ENCODE assay signal across 14 cellular contexts in the genomic region with DNA sequence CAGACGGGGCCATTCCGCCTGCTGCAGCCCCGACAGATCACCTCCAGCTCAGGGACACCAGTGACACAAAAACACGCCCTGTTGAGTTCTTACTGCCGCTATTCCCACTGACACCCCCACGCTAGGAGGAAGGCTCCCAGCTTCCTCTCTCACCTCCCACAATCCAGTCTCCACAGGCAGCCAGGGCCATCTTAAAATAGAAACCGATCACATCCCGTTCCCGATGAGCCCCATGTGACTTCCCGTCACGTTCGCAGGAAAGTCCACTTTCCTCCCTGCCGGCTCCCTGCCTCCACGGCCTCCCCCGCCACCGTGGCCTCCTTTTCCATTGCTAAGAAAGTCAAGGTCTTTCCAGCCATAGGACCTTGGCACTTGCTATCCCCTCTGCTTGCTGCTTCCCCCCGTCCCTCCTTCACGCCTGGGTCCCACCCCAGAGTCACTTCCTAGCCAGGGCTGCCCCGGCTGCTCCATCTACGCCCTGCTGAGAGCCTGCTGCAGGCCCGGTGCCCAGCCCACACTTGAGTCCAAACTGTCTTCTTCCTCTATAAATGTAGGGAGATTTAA. TPM values are rescaled to one million over a fixed set of nuclear protein-coding genes. Genes with fewer than 3 reads are reported as not detected.
A peak's percentile ranks its signal among the peaks of the same experiment; 100 is the strongest.
DNase-seq lines count a peak whose midpoint lies in the region; ATAC-seq and TF ChIP-seq lines count a peak whose summit lies in the region.
"Had no signal": no experiment of that assay in that cellular context is flagged by ENCODE, and none has a peak within 500 bp of the region (broad histone marks: within the 10 kb centered on the region; RNA-seq: fewer than 3 reads in every experiment).

No MANE protein-coding gene starts in this region.

- peaks cover 6% of the 10 kb centered on the region for H3K4me1 Mint-ChIP-seq in endodermal cell

- no peak for ATAC-seq in SK-N-SH treated with all-trans-retinoic acid at 6 μM for 48 hours
- ATAC-seq in GM21717 (IDR thresholded peaks at IDR 0.05; ENCODE audit: unreplicated experiment) = no peak
- ATAC-seq in HG03045 (IDR thresholded peaks at IDR 0.05; ENCODE audit: unreplicated experiment) = no peak
- ATAC-seq: activated CD8-positive, alpha-beta memory T cell treated with anti-CD3 and anti-CD28 coated beads, Interleukin-2, amount 10 ng/mL, durations not matched to agents 7 days and 5 days; activated naive CD4-positive, alpha-beta T cell treated with anti-CD3 and anti-CD28 coated beads, Interleukin-2, amount 50 U/mL, for 72 hours had no signal

- H3K27me3 ChIP-seq in endodermal cell (ENCODE audit: control insufficient read depth, insufficient read depth, low read length, poor library complexity, severe bottlenecking) (no peaks in the 10 kb centered on the region), liver (ENCODE audit: control insufficient read depth in 4 of 4, insufficient read depth in 4 of 4, low read length in 3 of 4) (no peaks in the 10 kb centered on the region), stomach smooth muscle (ENCODE audit: control insufficient read depth in 1 of 2, insufficient read depth in 2 of 2, low read length in 2 of 2) (no peaks in the 10 kb centered on the region)

- no peak overlapping the region for H3K27ac ChIP-seq in endodermal cell (ENCODE audit: low read depth, low read length)
- H3K27ac ChIP-seq in liver (ENCODE audit: low read depth in 1 of 2, low read length in 2 of 2) = peak overlapping the region; percentile 75 to 77
- peak overlapping the region; percentile 31 for H3K27ac ChIP-seq in stomach smooth muscle (ENCODE audit: low read length)

- H3K4me3 Mint-ChIP-seq in endodermal cell = no peak overlapping the region
- H3K4me3 Mint-ChIP-seq: activated CD8-positive, alpha-beta memory T cell treated with anti-CD3 and anti-CD28 coated beads, Interleukin-2, amount 10 ng/mL, durations not matched to agents 7 days and 5 days had no signal

- peaks cover 3% of the 10 kb centered on the region for H3K36me3 Mint-ChIP-seq in endodermal cell (ENCODE audit: low read depth)
- H3K36me3 Mint-ChIP-seq: activated CD8-positive, alpha-beta memory T cell treated with anti-CD3 and anti-CD28 coated beads, Interleukin-2, amount 10 ng/mL, durations not matched to agents 7 days and 5 days; activated naive CD4-positive, alpha-beta T cell treated with anti-CD3 and anti-CD28 coated beads, Interleukin-2, amount 50 U/mL, for 72 hours had no signal

- H3K4me3 ChIP-seq in endodermal cell (ENCODE audit: low read length) (no peak overlapping the region), liver (ENCODE audit: low read depth in 1 of 3, low read length in 3 of 3) (peak overlapping the region in 1 of 3 donors; percentile 9), stomach smooth muscle (ENCODE audit: low read length in 2 of 2) (peak overlapping the region in 1 of 2 donors; percentile 8)

- 93 to 96% methylated on average over 14 to 20 of the region's 21 CpGs for WGBS in endodermal cell (ENCODE audit: insufficient coverage in 1 of 2, insufficient read length in 1 of 2), 2 experiments
- WGBS in liver = 71% methylated on average over 21 of the region's 21 CpGs

- peak overlapping the region; percentile 62 for H3K27ac Mint-ChIP-seq in endodermal cell
- H3K27ac Mint-ChIP-seq: activated CD8-positive, alpha-beta memory T cell treated with anti-CD3 and anti-CD28 coated beads, Interleukin-2, amount 10 ng/mL, durations not matched to agents 7 days and 5 days had no signal

- H3K36me3 ChIP-seq in endodermal cell (ENCODE audit: control insufficient read depth, insufficient read depth, low read length) (no peaks in the 10 kb centered on the region), liver (ENCODE audit: control insufficient read depth in 4 of 4, insufficient read depth in 3 of 4, low read depth in 1 of 4, low read length in 3 of 4) (no peaks in the 10 kb centered on the region), stomach smooth muscle (ENCODE audit: control insufficient read depth in 2 of 2, insufficient read depth in 2 of 2, low read length in 2 of 2) (no peaks in the 10 kb centered on the region)

- no peaks in the 10 kb centered on the region for H3K9me3 Mint-ChIP-seq in endodermal cell
- H3K9me3 Mint-ChIP-seq: activated naive CD4-positive, alpha-beta T cell treated with anti-CD3 and anti-CD28 coated beads, Interleukin-2, amount 50 U/mL, for 72 hours had no signal

- no peaks in the 10 kb centered on the region for H3K4me1 ChIP-seq in endodermal cell (ENCODE audit: control insufficient read depth, insufficient read depth, low read length)
- H3K4me1 ChIP-seq in liver (ENCODE audit: control insufficient read depth in 4 of 4, insufficient read depth in 4 of 4, low read length in 3 of 4) = peaks cover 0 to 4% (median 0%) of the 10 kb centered on the region in 4 donors
- no peaks in the 10 kb centered on the region for H3K4me1 ChIP-seq in stomach smooth muscle (ENCODE audit: control insufficient read depth, insufficient read depth, low read length)

- in situ Hi-C loops in KBM-7 (cut with MboI; ENCODE audit: low pct_unique_long_range_greater_than_20kb, low sequenced_read_pairs) = no loop called here

- TF ChIP-seq CTCF in endodermal cell (conservative IDR thresholded peaks at IDR 0.05) (no peak), liver (IDR thresholded peaks at IDR 0.05; ENCODE audit: low read depth, low read length, missing input control) (no peak)

- H3K9me3 ChIP-seq in endodermal cell (ENCODE audit: control insufficient read depth, low read length) = no peaks in the 10 kb centered on the region
- H3K9me3 ChIP-seq in liver (ENCODE audit: control insufficient read depth in 4 of 4, low read length in 3 of 4) = no peaks in the 10 kb centered on the region
- H3K9me3 ChIP-seq in stomach smooth muscle (ENCODE audit: control insufficient read depth in 2 of 2, low read length in 2 of 2) = no peaks in the 10 kb centered on the region

- TF ChIP-seq RAD21 in liver (IDR thresholded peaks at IDR 0.05) = no peak

- no peaks in the 10 kb centered on the region for H3K27me3 Mint-ChIP-seq in endodermal cell (ENCODE audit: insufficient read depth)

- DNase-seq in KBM-7 (peak; percentile 50), endodermal cell (no peak), 8988T (no peak)
- DNase-seq: activated CD8-positive, alpha-beta memory T cell treated with anti-CD3 and anti-CD28 coated beads, Interleukin-2, amount 10 ng/mL, durations not matched to agents 7 days and 5 days; foreskin melanocyte; islet precursor cell; NCI-H187; SHP77 had no signal

- no peak overlapping the region for H3K9ac ChIP-seq in endodermal cell (ENCODE audit: extremely low read depth, low read length, poor library complexity, severe bottlenecking)
- no peak overlapping the region for H3K9ac ChIP-seq in liver (ENCODE audit: low read depth in 1 of 2, low read length in 2 of 2)
- no peak overlapping the region for H3K9ac ChIP-seq in stomach smooth muscle (ENCODE audit: low read length in 2 of 2)

TF ChIP-seq in liver, 16 proteins besides CTCF, POLR2A, EP300 and RAD21 (continues in another document):
- no peak for TF ChIP-seq HNF4G (IDR thresholded peaks at IDR 0.05)
- TF ChIP-seq EGR1 (IDR thresholded peaks at IDR 0.05; ENCODE audit: low read depth in 2 of 2) = no peak
- TF ChIP-seq NR2F2 (IDR thresholded peaks at IDR 0.05) = peak; percentile 54
- TF ChIP-seq FOXA1 (IDR thresholded peaks at IDR 0.05) = no peak
- TF ChIP-seq JUND (IDR thresholded peaks at IDR 0.05) = no peak
- peak; percentile 42 for TF ChIP-seq SP1 (IDR thresholded peaks at IDR 0.05)
- TF ChIP-seq HNF4A (conservative IDR thresholded peaks at IDR 0.05) = no peak
- TF ChIP-seq YY1 (IDR thresholded peaks at IDR 0.05) = no peak
- TF ChIP-seq, protein P1, sequence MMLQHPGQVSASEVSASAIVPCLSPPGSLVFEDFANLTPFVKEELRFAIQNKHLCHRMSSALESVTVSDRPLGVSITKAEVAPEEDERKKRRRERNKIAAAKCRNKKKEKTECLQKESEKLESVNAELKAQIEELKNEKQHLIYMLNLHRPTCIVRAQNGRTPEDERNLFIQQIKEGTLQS (IDR thresholded peaks at IDR 0.05) = no peak
- TF ChIP-seq GABPA (IDR thresholded peaks at IDR 0.05 in 1 of 2, conservative IDR thresholded peaks at IDR 0.05 in 1 of 2) = peak in 1 of 2 donors; percentile 11
- TF ChIP-seq TAF1 (conservative IDR thresholded peaks at IDR 0.05) = no peak
- no peak for TF ChIP-seq FOXA2 (IDR thresholded peaks at IDR 0.05)
- no peak for TF ChIP-seq RXRA (IDR thresholded peaks at IDR 0.05)

TF ChIP-seq in SK-N-SH treated with all-trans-retinoic acid at 6 μM for 48 hours, 23 proteins besides CTCF, POLR2A, EP300 and RAD21 (continues in another document):
- TF ChIP-seq ZNF565 (CRISPR knock-in tag; conservative IDR thresholded peaks at IDR 0.05; ENCODE audit: low read depth) (no peak), ISL1 (CRISPR knock-in tag; IDR thresholded peaks at IDR 0.05) (no peak), ZFP3 (CRISPR knock-in tag; IDR thresholded peaks at IDR 0.05) (no peak), ZNF8 (CRISPR knock-in tag; IDR thresholded peaks at IDR 0.05) (no peak), CSDC2 (CRISPR knock-in tag; IDR thresholded peaks at IDR 0.05) (no peak)
- TF ChIP-seq, protein P2, sequence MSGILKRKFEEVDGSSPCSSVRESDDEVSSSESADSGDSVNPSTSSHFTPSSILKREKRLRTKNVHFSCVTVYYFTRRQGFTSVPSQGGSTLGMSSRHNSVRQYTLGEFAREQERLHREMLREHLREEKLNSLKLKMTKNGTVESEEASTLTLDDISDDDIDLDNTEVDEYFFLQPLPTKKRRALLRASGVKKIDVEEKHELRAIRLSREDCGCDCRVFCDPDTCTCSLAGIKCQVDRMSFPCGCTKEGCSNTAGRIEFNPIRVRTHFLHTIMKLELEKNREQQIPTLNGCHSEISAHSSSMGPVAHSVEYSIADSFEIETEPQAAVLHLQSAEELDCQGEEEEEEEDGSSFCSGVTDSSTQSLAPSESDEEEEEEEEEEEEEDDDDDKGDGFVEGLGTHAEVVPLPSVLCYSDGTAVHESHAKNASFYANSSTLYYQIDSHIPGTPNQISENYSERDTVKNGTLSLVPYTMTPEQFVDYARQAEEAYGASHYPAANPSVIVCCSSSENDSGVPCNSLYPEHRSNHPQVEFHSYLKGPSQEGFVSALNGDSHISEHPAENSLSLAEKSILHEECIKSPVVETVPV (CRISPR knock-in tag; IDR thresholded peaks at IDR 0.05) = no peak

RNA-seq across cellular contexts. Expression of a gene that starts 24.0 kb away (rescaled TPM):
- total RNA-seq in endodermal cell (100 to 1,000 TPM; 252 to 280 TPM), liver (100 to 1,000 TPM; 152 to 176 TPM)
- polyA plus RNA-seq in endodermal cell (2013, experiment 1 of 2) = 170 TPM
- 153 TPM for polyA plus RNA-seq in endodermal cell (2013, experiment 2 of 2)
- 100 to 1,000 TPM in 1 of 2 donors, 10 to 100 TPM in 1; 70.2 to 193 TPM for polyA plus RNA-seq in liver

RNA-seq across cellular contexts. Expression of a gene that starts 32.6 kb away (rescaled TPM):
- 1 to 10 TPM; 4.2 to 8.0 TPM for total RNA-seq in endodermal cell
- 7.4 TPM for polyA plus RNA-seq in endodermal cell (2013, experiment 1 of 2)
- polyA plus RNA-seq in endodermal cell (2013, experiment 2 of 2) = 5.7 TPM
- 1 to 10 TPM; 1.7 to 2.7 TPM for total RNA-seq in liver
- 1 to 10 TPM; 1.0 to 2.4 TPM for polyA plus RNA-seq in liver
- total RNA-seq: activated CD8-positive, alpha-beta memory T cell treated with anti-CD3 and anti-CD28 coated beads, Interleukin-2, amount 10 ng/mL, durations not matched to agents 7 days and 5 days had no signal

RNA-seq across cellular contexts. Expression of a gene that starts 47.3 kb away (rescaled TPM):
- 1 to 10 TPM; 4.0 to 5.0 TPM for total RNA-seq in endodermal cell
- polyA plus RNA-seq in endodermal cell (2013, experiment 1 of 2) = 6.6 TPM
- 5.1 TPM for polyA plus RNA-seq in endodermal cell (2013, experiment 2 of 2)
- total RNA-seq in liver = under 1 TPM in 1 of 2 donors, not detected in 1; 0.05 TPM
- polyA plus RNA-seq in liver = not detected
- total RNA-seq: activated CD8-positive, alpha-beta memory T cell treated with anti-CD3 and anti-CD28 coated beads, Interleukin-2, amount 10 ng/mL, durations not matched to agents 7 days and 5 days had no signal

RNA-seq across cellular contexts. Expression of a gene that starts 51.9 kb away (rescaled TPM):
- total RNA-seq in endodermal cell = 10 to 100 TPM; 26.3 to 27.7 TPM
- 20.5 TPM for polyA plus RNA-seq in endodermal cell (2013, experiment 1 of 2)
- 20.2 TPM for polyA plus RNA-seq in endodermal cell (2013, experiment 2 of 2)
- total RNA-seq in liver = 10 to 100 TPM; 55.9 to 68.5 TPM
- 100 to 1,000 TPM in 1 of 2 donors, 10 to 100 TPM in 1; 52.7 to 118 TPM for polyA plus RNA-seq in liver

Comparison
In these comparisons a context has a peak if more than half of its experiments do, and no peak if none do; other contexts are left out.
1. RNA of a gene that starts 47.3 kb away (total RNA-seq): 4.0 to 5.0 TPM in endodermal cell; 0.05 TPM in liver; every median in the first group is over 4 times any median in the second.